37 cellular contexts compared by ENCODE assay signal in genomic region chr2:231589656-231590055, GRCh38. TPM values are rescaled to one million over a fixed set of nuclear protein-coding genes. Genes with fewer than 3 reads are reported as not detected.
"Had no signal": no experiment of that assay in that cellular context is flagged by ENCODE, and none has a peak within 500 bp of the region (broad histone marks: within the 10 kb centered on the region; RNA-seq: fewer than 3 reads in every experiment).

No MANE protein-coding gene starts in this region.

- H3K4me1 ChIP-seq: esophagus muscularis mucosa, foreskin keratinocyte, gastroesophageal sphincter, heart left ventricle, thyroid gland, vagina had no signal

- H2AFZ ChIP-seq: hepatocyte had no signal

- H3K27ac ChIP-seq: esophagus muscularis mucosa, foreskin keratinocyte, gastroesophageal sphincter, heart left ventricle, hepatocyte, neural progenitor cell, stomach, thyroid gland, vagina had no signal

- H3K4me3 ChIP-seq: esophagus muscularis mucosa, gastroesophageal sphincter, heart left ventricle, hepatocyte, lung, mucosa of descending colon, neural progenitor cell, smooth muscle cell, stomach, thyroid gland, vagina had no signal

- H3K36me3 ChIP-seq: esophagus muscularis mucosa, gastroesophageal sphincter, heart left ventricle, neural progenitor cell, stomach, thyroid gland, vagina had no signal

- DNase-seq: cortex of kidney; effector CD4-positive, alpha-beta T cell; foreskin keratinocyte; kidney; mucosa of descending colon; naive B cell; stimulated activated CD4-positive, alpha-beta T cell treated with anti-CD3 and anti-CD28 coated beads, Interleukin-12 subunit alpha, Interleukin-12 subunit beta, amount 100 ng/mL, for 4 hours; stimulated activated CD4-positive, alpha-beta T cell treated with anti-CD3 and anti-CD28 coated beads, Interleukin-1b, Interleukin-23, amount 100 ng/mL, for 48 hours; stimulated activated CD4-positive, alpha-beta T cell treated with anti-CD3 and anti-CD28 coated beads, Interleukin-4, amount 100 ng/mL, for 1 hour; stimulated activated CD8-positive, alpha-beta memory T cell treated with anti-CD3 and anti-CD28 coated beads, Interleukin-4, amount 100 ng/mL, for 48 hours; stimulated activated naive CD4-positive, alpha-beta T cell treated with Interleukin-2 at 50 U/mL for 16 hours; stomach; trophoblast cell had no signal

- H3K27me3 ChIP-seq: esophagus muscularis mucosa, gastroesophageal sphincter, heart left ventricle, hepatocyte, neural progenitor cell, stomach, thyroid gland, vagina had no signal

- H3K4me2 ChIP-seq: hepatocyte, neural progenitor cell, smooth muscle cell had no signal

- ATAC-seq: gastroesophageal sphincter; heart left ventricle; left lobe of liver; natural killer cell treated with Interleukin-12 subunit alpha and Interleukin-12 subunit beta and Interleukin-15 and Interleukin-18, amount 100 ng/mL, for 72 hours; sciatic nerve had no signal

- FAIRE-seq: kidney had no signal

- H3K36me3 Mint-ChIP-seq: memory B cell; mesothelial cell of epicardium; naive B cell; natural killer cell treated with Interleukin-12 subunit alpha and Interleukin-12 subunit beta and Interleukin-15 and Interleukin-18, amount 100 ng/mL, for 72 hours; neural progenitor cell had no signal

- H3K9me3 Mint-ChIP-seq: memory B cell; mesothelial cell of epicardium; naive B cell; natural killer cell treated with Interleukin-12 subunit alpha and Interleukin-12 subunit beta and Interleukin-15 and Interleukin-18, amount 100 ng/mL, for 72 hours; neural progenitor cell had no signal

- H3K27me3 Mint-ChIP-seq: progenitor cell of endocrine pancreas had no signal

- H3K79me2 ChIP-seq: hepatocyte, parathyroid adenoma had no signal

- H3K4me1 Mint-ChIP-seq: memory B cell, naive B cell had no signal

- H3K9ac ChIP-seq: neural progenitor cell, parathyroid adenoma had no signal

- H3K27ac Mint-ChIP-seq: memory B cell; naive B cell; natural killer cell treated with Interleukin-12 subunit alpha and Interleukin-12 subunit beta and Interleukin-15 and Interleukin-18, amount 100 ng/mL, for 72 hours; progenitor cell of endocrine pancreas had no signal

- H3K9me3 ChIP-seq: esophagus muscularis mucosa, gastroesophageal sphincter, heart left ventricle, mucosa of descending colon, stomach, thyroid gland, vagina had no signal

- H3K4me3 Mint-ChIP-seq: memory B cell; mesothelial cell of epicardium; naive B cell; natural killer cell treated with Interleukin-12 subunit alpha and Interleukin-12 subunit beta and Interleukin-15 and Interleukin-18, amount 100 ng/mL, for 72 hours; neural progenitor cell had no signal

RNA-seq across cellular contexts. Expression of gene TEX44, which starts 3.0 kb away (rescaled TPM):
- total RNA-seq: dermis microvascular lymphatic vessel endothelial cell; epithelial cell of proximal tubule; esophagus muscularis mucosa; fibroblast of lung; foreskin keratinocyte; gastroesophageal sphincter; heart left ventricle; hepatocyte; kidney; left lobe of liver; liver; lung; mesothelial cell of epicardium; mucosa of descending colon; natural killer cell treated with Interleukin-12 subunit alpha and Interleukin-12 subunit beta and Interleukin-15 and Interleukin-18, amount 100 ng/mL, for 72 hours; osteoblast; progenitor cell of endocrine pancreas; sciatic nerve; smooth muscle cell; stomach; subcutaneous adipose tissue; temporal lobe; ureter; vagina had no signal
- polyA plus RNA-seq: fibroblast of lung, foreskin keratinocyte, heart left ventricle, hepatocyte, liver, lung, smooth muscle cell, stomach had no signal

RNA-seq across cellular contexts. Expression of gene NMUR1, which starts 59.4 kb away (rescaled TPM):
- total RNA-seq: dermis microvascular lymphatic vessel endothelial cell, epithelial cell of proximal tubule, foreskin keratinocyte, progenitor cell of endocrine pancreas, smooth muscle cell, vagina had no signal
- polyA plus RNA-seq: foreskin keratinocyte, smooth muscle cell had no signal
